ENCODE assay signal across 2 cellular contexts in genomic region chr7:55034776-55035175, GRCh38.
TF ChIP-seq lines count a peak whose summit lies in the region.

No MANE protein-coding gene starts in this region.

TF ChIP-seq in IMR-90, 13 proteins besides CTCF, POLR2A, EP300 and RAD21:
- TF ChIP-seq CEBPB (IDR thresholded peaks at IDR 0.05; ENCODE audit: low read depth, low read length) (no peak), RFX5 (IDR thresholded peaks at IDR 0.05; ENCODE audit: low read depth, low read length) (no peak), MXI1 (IDR thresholded peaks at IDR 0.05; ENCODE audit: borderline replicate concordance, low read depth, low read length) (no peak)

TF ChIP-seq in HepG2, 621 proteins besides CTCF, POLR2A, EP300 and RAD21:
- TF ChIP-seq FOXA3 (CRISPR knock-in tag; IDR thresholded peaks at IDR 0.05), result 0 out of 2 replicates have a peak, but pooled peaks have one; percentile 26
- TF ChIP-seq ZNF564 (CRISPR knock-in tag; IDR thresholded peaks at IDR 0.05), result peak; percentile 40; the same call in 1 of the 2 replicates
- TF ChIP-seq BCL6 (CRISPR knock-in tag; IDR thresholded peaks at IDR 0.05), result peak; percentile 63
- TF ChIP-seq, protein P1, sequence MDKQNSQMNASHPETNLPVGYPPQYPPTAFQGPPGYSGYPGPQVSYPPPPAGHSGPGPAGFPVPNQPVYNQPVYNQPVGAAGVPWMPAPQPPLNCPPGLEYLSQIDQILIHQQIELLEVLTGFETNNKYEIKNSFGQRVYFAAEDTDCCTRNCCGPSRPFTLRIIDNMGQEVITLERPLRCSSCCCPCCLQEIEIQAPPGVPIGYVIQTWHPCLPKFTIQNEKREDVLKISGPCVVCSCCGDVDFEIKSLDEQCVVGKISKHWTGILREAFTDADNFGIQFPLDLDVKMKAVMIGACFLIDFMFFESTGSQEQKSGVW (CRISPR knock-in tag; IDR thresholded peaks at IDR 0.05; ENCODE audit: borderline replicate concordance), result no peak
- TF ChIP-seq, protein P2, sequence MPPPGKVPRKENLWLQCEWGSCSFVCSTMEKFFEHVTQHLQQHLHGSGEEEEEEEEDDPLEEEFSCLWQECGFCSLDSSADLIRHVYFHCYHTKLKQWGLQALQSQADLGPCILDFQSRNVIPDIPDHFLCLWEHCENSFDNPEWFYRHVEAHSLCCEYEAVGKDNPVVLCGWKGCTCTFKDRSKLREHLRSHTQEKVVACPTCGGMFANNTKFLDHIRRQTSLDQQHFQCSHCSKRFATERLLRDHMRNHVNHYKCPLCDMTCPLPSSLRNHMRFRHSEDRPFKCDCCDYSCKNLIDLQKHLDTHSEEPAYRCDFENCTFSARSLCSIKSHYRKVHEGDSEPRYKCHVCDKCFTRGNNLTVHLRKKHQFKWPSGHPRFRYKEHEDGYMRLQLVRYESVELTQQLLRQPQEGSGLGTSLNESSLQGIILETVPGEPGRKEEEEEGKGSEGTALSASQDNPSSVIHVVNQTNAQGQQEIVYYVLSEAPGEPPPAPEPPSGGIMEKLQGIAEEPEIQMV (CRISPR knock-in tag; IDR thresholded peaks at IDR 0.05; ENCODE audit: low read depth), result no peak
- peak; percentile 28; the same call in 1 of the 2 replicates for TF ChIP-seq ZMYM4 (CRISPR knock-in tag; IDR thresholded peaks at IDR 0.05)
- TF ChIP-seq, protein P3, sequence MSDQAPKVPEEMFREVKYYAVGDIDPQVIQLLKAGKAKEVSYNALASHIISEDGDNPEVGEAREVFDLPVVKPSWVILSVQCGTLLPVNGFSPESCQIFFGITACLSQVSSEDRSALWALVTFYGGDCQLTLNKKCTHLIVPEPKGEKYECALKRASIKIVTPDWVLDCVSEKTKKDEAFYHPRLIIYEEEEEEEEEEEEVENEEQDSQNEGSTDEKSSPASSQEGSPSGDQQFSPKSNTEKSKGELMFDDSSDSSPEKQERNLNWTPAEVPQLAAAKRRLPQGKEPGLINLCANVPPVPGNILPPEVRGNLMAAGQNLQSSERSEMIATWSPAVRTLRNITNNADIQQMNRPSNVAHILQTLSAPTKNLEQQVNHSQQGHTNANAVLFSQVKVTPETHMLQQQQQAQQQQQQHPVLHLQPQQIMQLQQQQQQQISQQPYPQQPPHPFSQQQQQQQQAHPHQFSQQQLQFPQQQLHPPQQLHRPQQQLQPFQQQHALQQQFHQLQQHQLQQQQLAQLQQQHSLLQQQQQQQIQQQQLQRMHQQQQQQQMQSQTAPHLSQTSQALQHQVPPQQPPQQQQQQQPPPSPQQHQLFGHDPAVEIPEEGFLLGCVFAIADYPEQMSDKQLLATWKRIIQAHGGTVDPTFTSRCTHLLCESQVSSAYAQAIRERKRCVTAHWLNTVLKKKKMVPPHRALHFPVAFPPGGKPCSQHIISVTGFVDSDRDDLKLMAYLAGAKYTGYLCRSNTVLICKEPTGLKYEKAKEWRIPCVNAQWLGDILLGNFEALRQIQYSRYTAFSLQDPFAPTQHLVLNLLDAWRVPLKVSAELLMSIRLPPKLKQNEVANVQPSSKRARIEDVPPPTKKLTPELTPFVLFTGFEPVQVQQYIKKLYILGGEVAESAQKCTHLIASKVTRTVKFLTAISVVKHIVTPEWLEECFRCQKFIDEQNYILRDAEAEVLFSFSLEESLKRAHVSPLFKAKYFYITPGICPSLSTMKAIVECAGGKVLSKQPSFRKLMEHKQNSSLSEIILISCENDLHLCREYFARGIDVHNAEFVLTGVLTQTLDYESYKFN (CRISPR knock-in tag; conservative IDR thresholded peaks at IDR 0.05), result 0 out of 2 replicates have a peak, but pooled peaks have one; percentile 37
- TF ChIP-seq, protein P4, sequence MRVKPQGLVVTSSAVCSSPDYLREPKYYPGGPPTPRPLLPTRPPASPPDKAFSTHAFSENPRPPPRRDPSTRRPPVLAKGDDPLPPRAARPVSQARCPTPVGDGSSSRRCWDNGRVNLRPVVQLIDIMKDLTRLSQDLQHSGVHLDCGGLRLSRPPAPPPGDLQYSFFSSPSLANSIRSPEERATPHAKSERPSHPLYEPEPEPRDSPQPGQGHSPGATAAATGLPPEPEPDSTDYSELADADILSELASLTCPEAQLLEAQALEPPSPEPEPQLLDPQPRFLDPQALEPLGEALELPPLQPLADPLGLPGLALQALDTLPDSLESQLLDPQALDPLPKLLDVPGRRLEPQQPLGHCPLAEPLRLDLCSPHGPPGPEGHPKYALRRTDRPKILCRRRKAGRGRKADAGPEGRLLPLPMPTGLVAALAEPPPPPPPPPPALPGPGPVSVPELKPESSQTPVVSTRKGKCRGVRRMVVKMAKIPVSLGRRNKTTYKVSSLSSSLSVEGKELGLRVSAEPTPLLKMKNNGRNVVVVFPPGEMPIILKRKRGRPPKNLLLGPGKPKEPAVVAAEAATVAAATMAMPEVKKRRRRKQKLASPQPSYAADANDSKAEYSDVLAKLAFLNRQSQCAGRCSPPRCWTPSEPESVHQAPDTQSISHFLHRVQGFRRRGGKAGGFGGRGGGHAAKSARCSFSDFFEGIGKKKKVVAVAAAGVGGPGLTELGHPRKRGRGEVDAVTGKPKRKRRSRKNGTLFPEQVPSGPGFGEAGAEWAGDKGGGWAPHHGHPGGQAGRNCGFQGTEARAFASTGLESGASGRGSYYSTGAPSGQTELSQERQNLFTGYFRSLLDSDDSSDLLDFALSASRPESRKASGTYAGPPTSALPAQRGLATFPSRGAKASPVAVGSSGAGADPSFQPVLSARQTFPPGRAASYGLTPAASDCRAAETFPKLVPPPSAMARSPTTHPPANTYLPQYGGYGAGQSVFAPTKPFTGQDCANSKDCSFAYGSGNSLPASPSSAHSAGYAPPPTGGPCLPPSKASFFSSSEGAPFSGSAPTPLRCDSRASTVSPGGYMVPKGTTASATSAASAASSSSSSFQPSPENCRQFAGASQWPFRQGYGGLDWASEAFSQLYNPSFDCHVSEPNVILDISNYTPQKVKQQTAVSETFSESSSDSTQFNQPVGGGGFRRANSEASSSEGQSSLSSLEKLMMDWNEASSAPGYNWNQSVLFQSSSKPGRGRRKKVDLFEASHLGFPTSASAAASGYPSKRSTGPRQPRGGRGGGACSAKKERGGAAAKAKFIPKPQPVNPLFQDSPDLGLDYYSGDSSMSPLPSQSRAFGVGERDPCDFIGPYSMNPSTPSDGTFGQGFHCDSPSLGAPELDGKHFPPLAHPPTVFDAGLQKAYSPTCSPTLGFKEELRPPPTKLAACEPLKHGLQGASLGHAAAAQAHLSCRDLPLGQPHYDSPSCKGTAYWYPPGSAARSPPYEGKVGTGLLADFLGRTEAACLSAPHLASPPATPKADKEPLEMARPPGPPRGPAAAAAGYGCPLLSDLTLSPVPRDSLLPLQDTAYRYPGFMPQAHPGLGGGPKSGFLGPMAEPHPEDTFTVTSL (CRISPR knock-in tag; IDR thresholded peaks at IDR 0.05; ENCODE audit: borderline replicate concordance), result 0 out of 2 replicates have a peak, but pooled peaks have one; percentile 28
- TF ChIP-seq, protein P5, sequence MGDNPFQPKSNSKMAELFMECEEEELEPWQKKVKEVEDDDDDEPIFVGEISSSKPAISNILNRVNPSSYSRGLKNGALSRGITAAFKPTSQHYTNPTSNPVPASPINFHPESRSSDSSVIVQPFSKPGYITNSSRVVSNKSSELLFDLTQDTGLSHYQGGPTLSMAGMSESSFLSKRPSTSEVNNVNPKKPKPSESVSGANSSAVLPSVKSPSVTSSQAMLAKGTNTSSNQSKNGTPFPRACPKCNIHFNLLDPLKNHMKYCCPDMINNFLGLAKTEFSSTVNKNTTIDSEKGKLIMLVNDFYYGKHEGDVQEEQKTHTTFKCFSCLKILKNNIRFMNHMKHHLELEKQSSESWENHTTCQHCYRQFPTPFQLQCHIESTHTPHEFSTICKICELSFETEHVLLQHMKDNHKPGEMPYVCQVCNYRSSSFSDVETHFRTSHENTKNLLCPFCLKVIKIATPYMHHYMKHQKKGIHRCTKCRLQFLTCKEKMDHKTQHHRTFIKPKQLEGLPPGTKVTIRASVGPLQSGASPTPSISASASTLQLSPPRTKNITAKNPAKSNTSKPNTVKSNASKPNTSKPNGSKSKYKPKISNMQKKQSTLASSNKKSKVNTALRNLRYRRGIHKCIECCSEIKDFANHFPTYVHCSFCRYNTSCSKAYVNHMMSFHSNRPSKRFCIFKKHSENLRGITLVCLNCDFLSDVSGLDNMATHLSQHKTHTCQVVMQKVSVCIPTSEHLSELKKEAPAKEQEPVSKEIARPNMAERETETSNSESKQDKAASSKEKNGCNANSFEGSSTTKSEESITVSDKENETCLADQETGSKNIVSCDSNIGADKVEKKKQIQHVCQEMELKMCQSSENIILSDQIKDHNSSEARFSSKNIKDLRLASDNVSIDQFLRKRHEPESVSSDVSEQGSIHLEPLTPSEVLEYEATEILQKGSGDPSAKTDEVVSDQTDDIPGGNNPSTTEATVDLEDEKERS (CRISPR knock-in tag; IDR thresholded peaks at IDR 0.05), result no peak
- TF ChIP-seq ZKSCAN5 (CRISPR knock-in tag; IDR thresholded peaks at IDR 0.05), result no peak
